8 cellular contexts compared by ENCODE assay signal in the genomic region with DNA sequence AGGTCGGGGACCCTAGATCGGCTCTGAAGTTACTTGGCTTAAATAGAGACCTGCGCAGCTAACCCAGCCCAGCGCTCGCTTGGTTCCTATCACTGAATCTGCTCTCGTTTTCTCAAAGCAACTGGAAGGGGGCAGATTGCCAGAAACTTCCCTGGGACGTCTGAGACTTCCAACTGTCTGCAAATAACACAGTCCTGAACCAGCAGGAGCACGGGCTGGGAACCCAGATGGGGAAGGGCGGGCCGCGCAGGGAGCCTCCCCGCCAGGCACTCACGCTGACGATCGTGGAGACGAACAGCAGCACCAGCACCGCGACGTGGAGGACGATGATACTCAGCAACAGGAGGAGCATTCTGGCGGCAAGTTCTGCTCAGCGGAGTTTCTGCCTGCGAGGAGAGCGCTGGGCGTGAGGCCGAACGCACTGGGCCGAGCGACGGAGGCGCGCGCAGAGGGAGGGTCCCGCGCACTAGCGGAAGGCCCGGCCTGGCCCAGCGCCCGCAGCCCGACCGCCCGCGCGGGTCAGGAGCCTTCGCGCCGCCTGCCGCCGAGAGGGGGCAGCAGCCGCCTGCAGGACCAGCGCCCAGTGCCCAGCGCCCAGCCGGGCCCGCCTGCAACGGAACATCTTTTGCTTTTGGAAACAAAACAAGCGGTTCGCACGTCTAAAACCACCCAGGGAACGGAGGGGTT. TPM values are rescaled to one million over a fixed set of nuclear protein-coding genes. Genes with fewer than 3 reads are reported as not detected.
DNase-seq lines count a peak whose midpoint lies in the region; ATAC-seq and TF ChIP-seq lines count a peak whose summit lies in the region.

No MANE protein-coding gene starts in this region.

- H3K4me2 ChIP-seq in mesendoderm (ENCODE audit: low read length) = peak overlapping the region; percentile 98

- H3K18ac ChIP-seq in mesendoderm (ENCODE audit: low read length) = no peak overlapping the region

- H3K79me2 ChIP-seq in mesendoderm (ENCODE audit: control insufficient read depth, insufficient read depth, low read length) = no peaks in the 10 kb centered on the region

- no peak overlapping the region for H4K5ac ChIP-seq in mesendoderm (ENCODE audit: low read length)

- DNase-seq in NCI-H510A (lab: John Stamatoyannopoulos, UW) (peak; percentile 27), endothelial cell (ENCODE audit: low spot score) (peak; percentile 95), mesendoderm (peak; percentile 84), NK-92 (lab: John Stamatoyannopoulos, UW; ENCODE audit: unreplicated experiment) (no peak)
- DNase-seq in activated CD8-positive, alpha-beta T cell treated with anti-CD3 and anti-CD28 coated beads, Interleukin-2, amount 10 ng/mL, durations not matched to agents 7 days and 5 days = peak; percentile 68
- DNase-seq in stimulated activated CD4-positive, alpha-beta T cell treated with anti-CD3 and anti-CD28 coated beads, TNF-alpha, amount 100 ng/mL, for 48 hours (ENCODE audit: low read depth in 3 of 3) = peak; percentile 24 to 46 (median 41)

- H3K27ac ChIP-seq in C4-2B (peak overlapping the region; percentile 23), mesendoderm (ENCODE audit: low read depth, low read length) (no peak overlapping the region)

- CTCF ChIA-PET in activated CD8-positive, alpha-beta T cell treated with anti-CD3 and anti-CD28 coated beads, Interleukin-2, amount 10 ng/mL, durations not matched to agents 7 days and 5 days (lab: Charles Lee) = interaction anchor here (0.7 to 3.1 kb wide), 2 partner anchors 243 kb away, joined by 3 to 33 read pairs; no protein-coding TSS in a partner anchor

- peaks cover 70% of the 10 kb centered on the region for H3K27me3 Mint-ChIP-seq in activated CD8-positive, alpha-beta T cell treated with anti-CD3 and anti-CD28 coated beads, Interleukin-2, amount 10 ng/mL, durations not matched to agents 7 days and 5 days (ENCODE audit: low read depth)
- peaks cover 15% of the 10 kb centered on the region for H3K27me3 Mint-ChIP-seq in endothelial cell (ENCODE audit: unreplicated experiment)

- no peak overlapping the region for H3K4ac ChIP-seq in mesendoderm (ENCODE audit: low read depth, low read length)

- peak overlapping the region; percentile 69 for H3K4me3 Mint-ChIP-seq in activated CD8-positive, alpha-beta T cell treated with anti-CD3 and anti-CD28 coated beads, Interleukin-2, amount 10 ng/mL, durations not matched to agents 7 days and 5 days
- peak overlapping the region; percentile 96 for H3K4me3 Mint-ChIP-seq in endothelial cell (ENCODE audit: unreplicated experiment)

- peaks cover 33% of the 10 kb centered on the region for H3K4me1 Mint-ChIP-seq in activated CD8-positive, alpha-beta T cell treated with anti-CD3 and anti-CD28 coated beads, Interleukin-2, amount 10 ng/mL, durations not matched to agents 7 days and 5 days (ENCODE audit: low read depth)
- H3K4me1 Mint-ChIP-seq in endothelial cell (ENCODE audit: unreplicated experiment) = peaks cover 37% of the 10 kb centered on the region

- peak overlapping the region; percentile 74 for H3K4me3 ChIP-seq in mesendoderm (ENCODE audit: low read length)

- H3K9me3 Mint-ChIP-seq in activated CD8-positive, alpha-beta T cell treated with anti-CD3 and anti-CD28 coated beads, Interleukin-2, amount 10 ng/mL, durations not matched to agents 7 days and 5 days (ENCODE audit: insufficient read depth) = no peaks in the 10 kb centered on the region
- no peaks in the 10 kb centered on the region for H3K9me3 Mint-ChIP-seq in endothelial cell (ENCODE audit: unreplicated experiment)

- H2BK120ac ChIP-seq in mesendoderm (ENCODE audit: low read depth, low read length) = no peak overlapping the region

- peak overlapping the region; percentile 99 for H3K56ac ChIP-seq in mesendoderm (ENCODE audit: low read length)

- H3K23ac ChIP-seq in mesendoderm (ENCODE audit: low read length) = no peak overlapping the region

- no peaks in the 10 kb centered on the region for H3K79me1 ChIP-seq in mesendoderm (ENCODE audit: low read length)

- no peak overlapping the region for H2AK5ac ChIP-seq in mesendoderm (ENCODE audit: low read length)

- peaks cover 15% of the 10 kb centered on the region for H3K27me3 ChIP-seq in mesendoderm (ENCODE audit: insufficient read depth, low read length, poor library complexity)

- peaks cover 2% of the 10 kb centered on the region for H3K4me1 ChIP-seq in mesendoderm (ENCODE audit: control insufficient read depth, low read depth, low read length)

- POLR2A ChIA-PET in activated CD8-positive, alpha-beta T cell treated with anti-CD3 and anti-CD28 coated beads, Interleukin-2, amount 10 ng/mL, durations not matched to agents 7 days and 5 days (lab: Charles Lee) = no interaction called here

- ATAC-seq in GM21526 (IDR thresholded peaks at IDR 0.05; ENCODE audit: low FRiP score, unreplicated experiment) = peak; percentile 44
- ATAC-seq in activated CD8-positive, alpha-beta T cell treated with anti-CD3 and anti-CD28 coated beads, Interleukin-2, amount 10 ng/mL, durations not matched to agents 7 days and 5 days = peak; percentile 89

- WGBS in mesendoderm (ENCODE audit: extremely low coverage, insufficient coverage, low lambda C conversion rate) = no CpG with 5 or more reads among the region's 59 CpGs

- H2BK15ac ChIP-seq in mesendoderm (replicated peaks; ENCODE audit: low read depth) = no peak overlapping the region

- H3K9ac ChIP-seq in mesendoderm (ENCODE audit: low read length) = peak overlapping the region; percentile 91

- H3K27ac Mint-ChIP-seq in activated CD8-positive, alpha-beta T cell treated with anti-CD3 and anti-CD28 coated beads, Interleukin-2, amount 10 ng/mL, durations not matched to agents 7 days and 5 days = no peak overlapping the region
- H3K27ac Mint-ChIP-seq in endothelial cell (ENCODE audit: unreplicated experiment) = peak overlapping the region; percentile 61

- TF ChIP-seq CTCF in C4-2B (conservative IDR thresholded peaks at IDR 0.05) = peak; percentile 98
- peak; percentile 90 for TF ChIP-seq CTCF in endothelial cell (IDR thresholded peaks at IDR 0.05; ENCODE audit: unreplicated experiment)

- H4K8ac ChIP-seq in mesendoderm (ENCODE audit: low read depth, low read length) = no peak overlapping the region

- no peaks in the 10 kb centered on the region for H3K36me3 Mint-ChIP-seq in activated CD8-positive, alpha-beta T cell treated with anti-CD3 and anti-CD28 coated beads, Interleukin-2, amount 10 ng/mL, durations not matched to agents 7 days and 5 days (ENCODE audit: low read depth)
- peaks cover 37% of the 10 kb centered on the region for H3K36me3 Mint-ChIP-seq in endothelial cell (ENCODE audit: low read depth, unreplicated experiment)

- no peaks in the 10 kb centered on the region for H3K36me3 ChIP-seq in mesendoderm (ENCODE audit: control insufficient read depth, insufficient read depth, low read length)

- peak overlapping the region; percentile 32 for H2BK5ac ChIP-seq in mesendoderm (ENCODE audit: low read length)

RNA-seq across cellular contexts. Expression of a gene that starts 4.6 kb away (rescaled TPM):
- total RNA-seq in activated CD8-positive, alpha-beta T cell treated with anti-CD3 and anti-CD28 coated beads, Interleukin-2, amount 10 ng/mL, durations not matched to agents 7 days and 5 days = not detected
- 314 TPM for total RNA-seq in endothelial cell (ENCODE audit: unreplicated experiment)
- 3.7 TPM for polyA plus RNA-seq in mesendoderm (2013, experiment 1 of 2)
- polyA plus RNA-seq in mesendoderm (2013, experiment 2 of 2) = 3.4 TPM

Comparison
In these comparisons a context has a peak if more than half of its experiments do, and no peak if none do; other contexts are left out.
1. RNA of a gene that starts 4.6 kb away (total RNA-seq): 314 TPM in endothelial cell (single experiment); not detected in activated CD8-positive, alpha-beta T cell treated with anti-CD3 and anti-CD28 coated beads, Interleukin-2, amount 10 ng/mL, durations not matched to agents 7 days and 5 days; every median in the first group is over 100 times any median in the second.